In the genomic region with DNA sequence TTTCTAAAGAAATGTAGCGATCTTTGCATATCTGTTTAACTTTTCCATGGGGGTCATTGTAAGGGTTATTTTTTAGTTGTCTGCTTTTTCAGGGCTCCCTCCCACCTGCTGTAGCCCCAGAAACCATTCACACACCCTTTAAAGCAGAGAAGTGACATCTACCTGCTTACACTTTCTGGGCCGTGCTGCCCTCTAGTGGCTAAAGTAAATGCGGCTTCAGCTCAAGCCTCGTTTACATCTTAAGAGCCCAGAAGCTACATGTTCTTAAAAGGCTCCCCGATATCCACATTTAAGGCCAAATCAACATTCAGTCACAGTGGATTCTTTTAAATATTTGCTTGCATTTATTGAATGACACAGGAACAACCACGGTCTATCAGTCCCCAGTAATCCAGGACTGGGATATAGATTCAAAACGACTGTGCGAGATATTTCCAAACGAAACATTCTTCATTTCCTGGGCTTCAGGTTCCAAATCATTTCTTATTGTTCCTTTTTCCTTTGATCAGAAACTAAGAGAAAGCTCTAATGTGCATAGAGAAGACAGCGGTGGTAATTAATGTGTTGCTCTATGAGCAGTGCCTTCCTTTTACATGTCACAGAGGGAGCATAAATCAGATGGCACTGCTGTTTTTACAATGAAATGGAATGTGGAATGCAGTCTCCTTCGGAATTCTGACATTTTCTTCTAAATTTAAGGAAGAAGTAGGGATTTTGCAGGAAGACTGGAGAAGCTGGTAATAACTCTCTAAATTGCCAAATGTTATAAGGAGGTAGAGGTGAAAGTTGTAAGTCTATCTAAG, we compare ENCODE assay signal across 1 cellular context.
TF ChIP-seq lines count a peak whose summit lies in the region.

No MANE protein-coding gene starts in this region.

TF ChIP-seq in SK-N-SH, 30 proteins besides CTCF, POLR2A, EP300 and RAD21 (continued from another document):
- TF ChIP-seq GATA2 (CRISPR knock-in tag; IDR thresholded peaks at IDR 0.05) (no peak), NFIC (IDR thresholded peaks at IDR 0.05; ENCODE audit: borderline replicate concordance) (no peak), SIN3A (IDR thresholded peaks at IDR 0.05; ENCODE audit: borderline replicate concordance, low read depth, low read length) (no peak)
- TF ChIP-seq, protein P1, sequence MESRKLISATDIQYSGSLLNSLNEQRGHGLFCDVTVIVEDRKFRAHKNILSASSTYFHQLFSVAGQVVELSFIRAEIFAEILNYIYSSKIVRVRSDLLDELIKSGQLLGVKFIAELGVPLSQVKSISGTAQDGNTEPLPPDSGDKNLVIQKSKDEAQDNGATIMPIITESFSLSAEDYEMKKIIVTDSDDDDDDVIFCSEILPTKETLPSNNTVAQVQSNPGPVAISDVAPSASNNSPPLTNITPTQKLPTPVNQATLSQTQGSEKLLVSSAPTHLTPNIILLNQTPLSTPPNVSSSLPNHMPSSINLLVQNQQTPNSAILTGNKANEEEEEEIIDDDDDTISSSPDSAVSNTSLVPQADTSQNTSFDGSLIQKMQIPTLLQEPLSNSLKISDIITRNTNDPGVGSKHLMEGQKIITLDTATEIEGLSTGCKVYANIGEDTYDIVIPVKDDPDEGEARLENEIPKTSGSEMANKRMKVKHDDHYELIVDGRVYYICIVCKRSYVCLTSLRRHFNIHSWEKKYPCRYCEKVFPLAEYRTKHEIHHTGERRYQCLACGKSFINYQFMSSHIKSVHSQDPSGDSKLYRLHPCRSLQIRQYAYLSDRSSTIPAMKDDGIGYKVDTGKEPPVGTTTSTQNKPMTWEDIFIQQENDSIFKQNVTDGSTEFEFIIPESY (IDR thresholded peaks at IDR 0.05; ENCODE audit: borderline replicate concordance, low read depth): no peak
